Comparison of ENCODE assay signal across 8 cellular contexts in the genomic region with DNA sequence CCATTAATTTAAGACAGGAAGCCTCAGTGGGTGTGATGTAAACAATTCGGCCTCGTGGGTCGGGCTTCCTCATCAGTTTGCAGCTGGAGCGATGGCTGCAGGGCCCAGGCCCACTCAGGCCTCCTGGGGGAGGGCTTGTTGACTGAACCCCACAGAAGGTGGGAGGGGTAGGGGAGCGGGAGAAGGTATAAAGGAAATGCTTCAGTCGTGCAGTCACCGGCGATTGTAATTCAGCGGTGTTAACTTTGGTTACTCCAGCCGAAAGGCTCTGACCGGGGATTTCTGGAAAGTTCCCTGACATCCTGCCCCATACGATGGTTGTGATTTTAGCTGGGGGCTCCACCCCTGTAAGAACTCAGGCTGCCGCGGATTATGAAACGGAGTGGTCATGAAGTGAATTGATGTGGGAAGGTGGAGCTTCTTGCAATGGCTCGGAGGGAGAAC.
DNase-seq lines count a peak whose midpoint lies in the region; ATAC-seq and TF ChIP-seq lines count a peak whose summit lies in the region.

No MANE protein-coding gene starts in this region.

- intact Hi-C loops in posterior cingulate gyrus (cut with DNase I): no loop called here

- peaks cover 32% of the 10 kb centered on the region for H3K4me1 Mint-ChIP-seq in nephron

- DNase-seq in D341Med (ENCODE audit: low spot score) (peak; percentile 26), T1000 (lab: John Stamatoyannopoulos, UW) (peak; percentile 57), fibroblast of peridontal ligament (ENCODE audit: extremely low read depth) (peak; percentile 13), DMS153 treated with DMSO at 0.1 percent for 48 hours (lab: John Stamatoyannopoulos, UW; ENCODE audit: unreplicated experiment) (no peak), NCI-H128 (lab: John Stamatoyannopoulos, UW; ENCODE audit: unreplicated experiment) (no peak), posterior cingulate gyrus (no peak)

- peaks cover 23% of the 10 kb centered on the region for H3K36me3 Mint-ChIP-seq in nephron (ENCODE audit: low read depth)

- H3K27ac Mint-ChIP-seq in nephron: peak overlapping the region; percentile 52 to 88 (median 83)

- peak overlapping the region; percentile 86 to 93 (median 88) for H3K4me3 Mint-ChIP-seq in nephron

- no peak for TF ChIP-seq CTCF in nephron (IDR thresholded peaks at IDR 0.05; ENCODE audit: unreplicated experiment in 3 of 3)

- H3K27me3 Mint-ChIP-seq in nephron (ENCODE audit: low read depth): peaks cover 32% of the 10 kb centered on the region

- H3K9me3 Mint-ChIP-seq in nephron: peaks cover 3% of the 10 kb centered on the region

- no peak for ATAC-seq in GM19035 (IDR thresholded peaks at IDR 0.05; ENCODE audit: unreplicated experiment)

Comparison
In these comparisons a context has a peak if more than half of its experiments do, and no peak if none do; other contexts are left out.
1. DNase-seq: peak in D341Med (single experiment), T1000 (single experiment) and fibroblast of peridontal ligament (single experiment); none in DMS153 treated with DMSO at 0.1 percent for 48 hours (single experiment), NCI-H128 (single experiment) and posterior cingulate gyrus (0 of 10).